Comparison of ENCODE assay signal across 23 cellular contexts in genomic region chr1:16607433-16607851, GRCh38. TPM values are rescaled to one million over a fixed set of nuclear protein-coding genes. Genes with fewer than 3 reads are reported as not detected.
A peak's percentile ranks its signal among the peaks of the same experiment; 100 is the strongest.
DNase-seq lines count a peak whose midpoint lies in the region; ATAC-seq, FAIRE-seq and TF ChIP-seq lines count a peak whose summit lies in the region.
"Had no signal": no experiment of that assay in that cellular context is flagged by ENCODE, and none has a peak within 500 bp of the region (broad histone marks: within the 10 kb centered on the region; RNA-seq: fewer than 3 reads in every experiment).

No MANE protein-coding gene starts in this region.

- no peak for ATAC-seq in activated T-cell treated with anti-CD3 and anti-CD28 coated beads, Interleukin-2, amount 50 U/mL, for 4 hours
- ATAC-seq in GM12878 (no peak), mucosa of descending colon (no peak)
- ATAC-seq: effector memory CD8-positive, alpha-beta T cell; left colon; Panc1; stimulated activated naive CD8-positive, alpha-beta T cell treated with anti-CD3 and anti-CD28 coated beads, Interleukin-15, amount 100 ng/mL, for 72 hours had no signal

- no peak for TF ChIP-seq RAD21 in GM12878 (IDR thresholded peaks at IDR 0.05; ENCODE audit: insufficient read depth, low read depth, low read length)

- H3K4me1 Mint-ChIP-seq in activated T-cell treated with anti-CD3 and anti-CD28 coated beads, Interleukin-2, amount 50 U/mL, for 4 hours (ENCODE audit: low read depth): no peaks in the 10 kb centered on the region
- peaks cover 2% of the 10 kb centered on the region for H3K4me1 Mint-ChIP-seq in activated T-cell treated with anti-CD3 and anti-CD28 coated beads, Interleukin-2, amount 50 U/mL, for 24 hours (ENCODE audit: low read depth)
- H3K4me1 Mint-ChIP-seq: CD4-positive, alpha-beta memory T cell; central memory CD8-positive, alpha-beta T cell; stimulated activated naive CD8-positive, alpha-beta T cell treated with anti-CD3 and anti-CD28 coated beads, Interleukin-15, amount 100 ng/mL, for 72 hours had no signal

- no peak overlapping the region for H2AFZ ChIP-seq in GM12878 (ENCODE audit: control insufficient read depth, low read depth, low read length)

- intact Hi-C loops in GM12878 (cut with micrococcal nuclease; ENCODE audit: unreplicated experiment): no loop called here
- intact Hi-C loops in mucosa of descending colon (cut with DNase I, micrococcal nuclease): no loop called here
- intact Hi-C loops in vagina (cut with DNase I): no loop called here

- H3K27me3 ChIP-seq in GM12878 (replicated peaks in 1 of 2; ENCODE audit: control insufficient read depth in 2 of 2, insufficient read depth in 2 of 2, low read length in 1 of 2) (peaks cover 4 to 5% of the 10 kb centered on the region in 2 experiments), vagina (no peaks in the 10 kb centered on the region), SJCRH30 (no peaks in the 10 kb centered on the region)
- H3K27me3 ChIP-seq: upper lobe of right lung had no signal

- H3K4me2 ChIP-seq in GM12878 (ENCODE audit: control insufficient read depth, insufficient read depth): no peak overlapping the region
- H3K4me2 ChIP-seq: SK-N-SH had no signal

- WGBS in GM12878 (ENCODE audit: insufficient coverage, insufficient replicate concordance, low lambda C conversion rate, missing lambda C conversion rate): 12% methylated on average over 2 of the region's 2 CpGs

- H3K4me1 ChIP-seq in GM12878 (ENCODE audit: control insufficient read depth, insufficient read depth, low read length) (no peaks in the 10 kb centered on the region; the same call in 1 of the 2 replicates), mucosa of descending colon (ENCODE audit: low read depth) (peaks cover 27% of the 10 kb centered on the region), vagina (peaks cover 21% of the 10 kb centered on the region), SJCRH30 (peaks cover 14% of the 10 kb centered on the region)

- H3K9me3 Mint-ChIP-seq in activated T-cell treated with anti-CD3 and anti-CD28 coated beads, Interleukin-2, amount 50 U/mL, for 4 hours: no peaks in the 10 kb centered on the region
- H3K9me3 Mint-ChIP-seq in activated T-cell treated with anti-CD3 and anti-CD28 coated beads, Interleukin-2, amount 50 U/mL, for 24 hours: no peaks in the 10 kb centered on the region
- H3K9me3 Mint-ChIP-seq: CD4-positive, alpha-beta memory T cell; central memory CD8-positive, alpha-beta T cell; effector memory CD8-positive, alpha-beta T cell; stimulated activated naive CD8-positive, alpha-beta T cell treated with anti-CD3 and anti-CD28 coated beads, Interleukin-15, amount 100 ng/mL, for 72 hours had no signal

- no peak overlapping the region for H3K4me3 Mint-ChIP-seq in activated T-cell treated with anti-CD3 and anti-CD28 coated beads, Interleukin-2, amount 50 U/mL, for 4 hours
- H3K4me3 Mint-ChIP-seq in activated T-cell treated with anti-CD3 and anti-CD28 coated beads, Interleukin-2, amount 50 U/mL, for 24 hours: no peak overlapping the region
- H3K4me3 Mint-ChIP-seq: CD4-positive, alpha-beta memory T cell; central memory CD8-positive, alpha-beta T cell; effector memory CD8-positive, alpha-beta T cell; stimulated activated naive CD8-positive, alpha-beta T cell treated with anti-CD3 and anti-CD28 coated beads, Interleukin-15, amount 100 ng/mL, for 72 hours had no signal

- H4K20me1 ChIP-seq in GM12878 (ENCODE audit: control insufficient read depth, insufficient read depth): no peaks in the 10 kb centered on the region

- no peaks in the 10 kb centered on the region for H3K36me3 Mint-ChIP-seq in activated T-cell treated with anti-CD3 and anti-CD28 coated beads, Interleukin-2, amount 50 U/mL, for 4 hours (ENCODE audit: insufficient read depth)
- H3K36me3 Mint-ChIP-seq in activated T-cell treated with anti-CD3 and anti-CD28 coated beads, Interleukin-2, amount 50 U/mL, for 24 hours (ENCODE audit: low read depth): no peaks in the 10 kb centered on the region
- H3K36me3 Mint-ChIP-seq: CD4-positive, alpha-beta memory T cell had no signal

- BruUV-seq in GM12878 (replicated peaks; lab: Mats Ljungman, UMichigan): TSS peak; percentile 47

- H3K9me3 ChIP-seq in GM12878 (replicated peaks; ENCODE audit: control insufficient read depth, insufficient read depth, low read length): no peaks in the 10 kb centered on the region
- no peaks in the 10 kb centered on the region for H3K9me3 ChIP-seq in mucosa of descending colon
- H3K9me3 ChIP-seq in vagina: no peaks in the 10 kb centered on the region
- H3K9me3 ChIP-seq in SJCRH30 (replicated peaks): no peaks in the 10 kb centered on the region
- H3K9me3 ChIP-seq: HAP-1, SK-N-SH, upper lobe of right lung had no signal

- H3K27ac ChIP-seq in GM12878 (ENCODE audit: control insufficient read depth, insufficient read depth) (no peak overlapping the region), vagina (no peak overlapping the region), SJCRH30 (no peak overlapping the region)
- H3K27ac ChIP-seq: upper lobe of right lung had no signal

- FAIRE-seq in GM12878 (lab: Jason Lieb, UNC): no peak

- TF ChIP-seq POLR2A in GM12878 (IDR thresholded peaks at IDR 0.05; ENCODE audit: low read depth, low read length) (no peak), vagina (IDR thresholded peaks at IDR 0.05) (no peak)

- POLR2A ChIA-PET in GM12878 (lab: Charles Lee): no interaction called here

- CTCF ChIA-PET in GM12878 (lab: Yijun Ruan, JAX): interaction anchor here (1.8 kb wide), 1 partner anchor 18 kb away, joined by 4 read pairs; no protein-coding TSS in a partner anchor

- DNase-seq in activated T-cell treated with anti-CD3 and anti-CD28 coated beads, Interleukin-2, amount 50 U/mL, for 4 hours: peak; percentile 10
- DNase-seq in activated T-cell treated with anti-CD3 and anti-CD28 coated beads, Interleukin-2, amount 50 U/mL, for 24 hours: no peak
- DNase-seq in GM12878 (ENCODE audit: low read depth, low spot score) (no peak), mucosa of descending colon (peak in 2 of 3 donors; percentile 27 to 43), vagina (ENCODE audit: extremely low spot score in 2 of 2) (peak; percentile 91 to 98), NCI-H2107 (lab: John Stamatoyannopoulos, UW) (no peak), SJCRH30 (no peak)
- DNase-seq in stimulated activated CD4-positive, alpha-beta T cell treated with anti-CD3 and anti-CD28 coated beads, Interleukin-15, amount 100 ng/mL, for 24 hours: no peak
- DNase-seq: DND-41; effector memory CD8-positive, alpha-beta T cell; IMR-90; MM.1S; NCI-H1694 treated with DMSO at 0.1 percent for 48 hours; NCI-H2227 treated with DMSO at 0.1 percent for 48 hours; SK-N-SH; stimulated activated naive CD8-positive, alpha-beta T cell treated with anti-CD3 and anti-CD28 coated beads, Interleukin-15, amount 100 ng/mL, for 72 hours; T-helper 9 cell; upper lobe of right lung had no signal

- H3K27ac Mint-ChIP-seq in activated T-cell treated with anti-CD3 and anti-CD28 coated beads, Interleukin-2, amount 50 U/mL, for 24 hours: no peak overlapping the region
- H3K27ac Mint-ChIP-seq: CD4-positive, alpha-beta memory T cell; effector memory CD8-positive, alpha-beta T cell; stimulated activated naive CD8-positive, alpha-beta T cell treated with anti-CD3 and anti-CD28 coated beads, Interleukin-15, amount 100 ng/mL, for 72 hours had no signal

- H3K4me3 ChIP-seq in GM12878: no peak overlapping the region
- H3K4me3 ChIP-seq in mucosa of descending colon: no peak overlapping the region
- no peak overlapping the region for H3K4me3 ChIP-seq in vagina
- no peak overlapping the region for H3K4me3 ChIP-seq in SJCRH30
- H3K4me3 ChIP-seq: HAP-1, upper lobe of right lung had no signal

- H3K27me3 Mint-ChIP-seq in activated T-cell treated with anti-CD3 and anti-CD28 coated beads, Interleukin-2, amount 50 U/mL, for 4 hours (ENCODE audit: low read depth): no peaks in the 10 kb centered on the region
- H3K27me3 Mint-ChIP-seq in activated T-cell treated with anti-CD3 and anti-CD28 coated beads, Interleukin-2, amount 50 U/mL, for 24 hours: no peaks in the 10 kb centered on the region
- H3K27me3 Mint-ChIP-seq: CD4-positive, alpha-beta memory T cell; central memory CD8-positive, alpha-beta T cell; effector memory CD8-positive, alpha-beta T cell; stimulated activated naive CD8-positive, alpha-beta T cell treated with anti-CD3 and anti-CD28 coated beads, Interleukin-15, amount 100 ng/mL, for 72 hours had no signal

- no peak for TF ChIP-seq EP300 in GM12878 (IDR thresholded peaks at IDR 0.05; ENCODE audit: borderline replicate concordance in 1 of 2, control insufficient read depth in 1 of 2, low read depth in 2 of 2, low read length in 2 of 2)

- TF ChIP-seq CTCF in GM12878 (IDR thresholded peaks at IDR 0.05 in 2 of 3, conservative IDR thresholded peaks at IDR 0.05 in 1 of 3; ENCODE audit: control insufficient read depth in 2 of 3, extremely low read depth in 1 of 3, insufficient read depth in 1 of 3, low read depth in 3 of 3, low read length in 3 of 3): no peak
- no peak for TF ChIP-seq CTCF in mucosa of descending colon (IDR thresholded peaks at IDR 0.05)
- TF ChIP-seq CTCF in vagina (IDR thresholded peaks at IDR 0.05): no peak

- in situ Hi-C loops in GM12878 (cut with MboI): no loop called here

- H3K79me2 ChIP-seq in GM12878 (ENCODE audit: control insufficient read depth, insufficient read depth, low read length): no peaks in the 10 kb centered on the region

- RAD21 ChIA-PET in GM12878 (lab: Charles Lee; ENCODE audit: unreplicated experiment): no interaction called here

- SMC1A ChIA-PET in GM12878 (lab: Charles Lee; ENCODE audit: uncharacterized antibody, unreplicated experiment): no interaction called here

- H3K36me3 ChIP-seq in GM12878 (ENCODE audit: control insufficient read depth in 2 of 2, insufficient read depth in 2 of 2, low read length in 1 of 2): no peaks in the 10 kb centered on the region
- no peaks in the 10 kb centered on the region for H3K36me3 ChIP-seq in mucosa of descending colon (ENCODE audit: low read depth)
- H3K36me3 ChIP-seq in vagina: peaks cover 0 to 37% of the 10 kb centered on the region in 2 donors
- peaks cover 19% of the 10 kb centered on the region for H3K36me3 ChIP-seq in SJCRH30

- no peak overlapping the region for H3K9ac ChIP-seq in GM12878 (ENCODE audit: control insufficient read depth, insufficient read depth, low read length)
- H3K9ac ChIP-seq: SK-N-SH had no signal

RNA-seq across cellular contexts. Expression of gene NBPF1, which starts 5.9 kb away (rescaled TPM):
- total RNA-seq in activated T-cell treated with anti-CD3 and anti-CD28 coated beads, Interleukin-2, amount 50 U/mL, for 4 hours: 1 to 10 TPM; 4.9 to 8.4 (median 5.8) TPM
- total RNA-seq in GM12878 (2013; cell fraction: nucleolus; rRNA removed): 9.5 and 10.3 TPM in 2 replicates
- total RNA-seq in GM12878 (2014; rRNA removed): 0.22 and 0.45 TPM in 2 replicates
- total RNA-seq in GM12878 (2014; rRNA removed; fragmentation: Illumina TruSeq; extraction: Trizol): 0.36 and 0.60 TPM in 2 replicates
- total RNA-seq in GM12878 (2021): 1.2 and 1.4 TPM in 2 replicates
- 1.4 TPM for polyA plus RNA-seq in GM12878 (2011; ENCODE audit: low read depth)
- polyA plus RNA-seq in GM12878 (2011; rRNA removed): 3.2 and 3.4 TPM in 2 replicates
- 1.7 and 1.9 TPM in 2 replicates for polyA plus RNA-seq in GM12878 (2011; cell fraction: cytosol; rRNA removed)
- 4.1 and 4.2 TPM in 2 replicates for polyA plus RNA-seq in GM12878 (2011; cell fraction: nucleus; rRNA removed)
- polyA plus RNA-seq in GM12878 (2012): 1.7 and 2.6 TPM in 2 replicates
- polyA plus RNA-seq in GM12878 (2014; fragmentation: Illumina TruSeq; extraction: Trizol): 1.1 and 1.6 TPM in 2 replicates
- polyA plus RNA-seq in GM12878 (2014; fragmentation: Nextera tagmentation; extraction: Ambion mirVana): under 1 TPM; 0.20 to 0.34 TPM
- polyA plus RNA-seq in GM12878 (2014; rRNA removed): 0.74 and 1.3 TPM in 2 replicates
- polyA plus RNA-seq in GM12878 (2016; fragmentation: Nextera tagmentation; extraction: Ambion mirVana): under 1 TPM; 0.70 to 0.73 TPM
- polyA minus RNA-seq in GM12878 (2011; rRNA and poly(A)+ RNA removed): 1.9 TPM in 2 replicates
- 0.80 and 0.83 TPM in 2 replicates for polyA minus RNA-seq in GM12878 (2011; cell fraction: cytosol; rRNA and poly(A)+ RNA removed)
- 2.9 and 3.9 TPM in 2 replicates for polyA minus RNA-seq in GM12878 (2011; cell fraction: nucleus; rRNA and poly(A)+ RNA removed)
- total RNA-seq in mucosa of descending colon: 100 to 1,000 TPM in 2 of 3 donors, 10 to 100 TPM in 1; 80.2 to 169 (median 104) TPM
- 45.9 TPM for total RNA-seq in vagina
- total RNA-seq in SJCRH30 (2014; rRNA removed; shearing (Covaris generic)): 63.4 and 65.6 TPM in 2 replicates

RNA-seq across cellular contexts. Expression of gene RNU1-3, which starts 59.3 kb away (rescaled TPM):
- total RNA-seq in activated T-cell treated with anti-CD3 and anti-CD28 coated beads, Interleukin-2, amount 50 U/mL, for 4 hours: 1,000 to 10,000 TPM; 1,321 to 1,622 (median 1,616) TPM
- under 0.01 TPM in 2 replicates for total RNA-seq in GM12878 (2013; cell fraction: nucleolus; rRNA removed)
- total RNA-seq in GM12878 (2014; rRNA removed) (under 0.01 TPM in 2 replicates), GM12878 (2014; rRNA removed; fragmentation: Illumina TruSeq; extraction: Trizol) (20,946 and 25,634 TPM in 2 replicates), GM12878 (2021) (2,403 and 2,678 TPM in 2 replicates), mucosa of descending colon (1,000 to 10,000 TPM; 2,195 to 6,222 (median 2,378) TPM), vagina (19,908 TPM)
- not detected for polyA plus RNA-seq in GM12878 (2011; ENCODE audit: low read depth)
- polyA plus RNA-seq in GM12878 (2011; rRNA removed) (82.4 and 113 TPM in 2 replicates), GM12878 (2014; fragmentation: Illumina TruSeq; extraction: Trizol) (not detected in 2 replicates), GM12878 (2014; fragmentation: Nextera tagmentation; extraction: Ambion mirVana) (1 to 10 TPM; 4.5 to 4.9 TPM), GM12878 (2014; rRNA removed) (not detected in 2 replicates), GM12878 (2016; fragmentation: Nextera tagmentation; extraction: Ambion mirVana) (1 to 10 TPM; 2.6 to 3.6 TPM)
- under 0.01 TPM in 1 of 2 replicates, not detected in the other for polyA plus RNA-seq in GM12878 (2011; cell fraction: cytosol; rRNA removed)
- polyA plus RNA-seq in GM12878 (2011; cell fraction: nucleus; rRNA removed): under 0.01 TPM in 2 replicates
- polyA plus RNA-seq in GM12878 (2012): 66.2 TPM in 1 of 2 replicates, not detected in the other
- polyA minus RNA-seq in GM12878 (2011; rRNA and poly(A)+ RNA removed): under 0.01 and 12,429 TPM in 2 replicates
- polyA minus RNA-seq in GM12878 (2011; cell fraction: cytosol; rRNA and poly(A)+ RNA removed): 90,580 and 95,504 TPM in 2 replicates
- polyA minus RNA-seq in GM12878 (2011; cell fraction: nucleus; rRNA and poly(A)+ RNA removed): 67,711 and 110,374 TPM in 2 replicates
- under 0.01 TPM in 2 replicates for total RNA-seq in SJCRH30 (2014; rRNA removed; shearing (Covaris generic))
- polyA plus RNA-seq: CD4-positive, alpha-beta memory T cell; IMR-90; SK-N-SH had no signal

Comparison
In these comparisons a context has a peak if more than half of its experiments do, and no peak if none do; other contexts are left out.
1. DNase-seq: peak in activated T-cell treated with anti-CD3 and anti-CD28 coated beads, Interleukin-2, amount 50 U/mL, for 4 hours (single experiment), mucosa of descending colon (2 of 3) and vagina (2 of 2); none in activated T-cell treated with anti-CD3 and anti-CD28 coated beads, Interleukin-2, amount 50 U/mL, for 24 hours (single experiment), GM12878 (single experiment), NCI-H2107 (single experiment), SJCRH30 (0 of 2) and stimulated activated CD4-positive, alpha-beta T cell treated with anti-CD3 and anti-CD28 coated beads, Interleukin-15, amount 100 ng/mL, for 24 hours (single experiment).